ENCODE assay signal across 8 cellular contexts in the genomic region with DNA sequence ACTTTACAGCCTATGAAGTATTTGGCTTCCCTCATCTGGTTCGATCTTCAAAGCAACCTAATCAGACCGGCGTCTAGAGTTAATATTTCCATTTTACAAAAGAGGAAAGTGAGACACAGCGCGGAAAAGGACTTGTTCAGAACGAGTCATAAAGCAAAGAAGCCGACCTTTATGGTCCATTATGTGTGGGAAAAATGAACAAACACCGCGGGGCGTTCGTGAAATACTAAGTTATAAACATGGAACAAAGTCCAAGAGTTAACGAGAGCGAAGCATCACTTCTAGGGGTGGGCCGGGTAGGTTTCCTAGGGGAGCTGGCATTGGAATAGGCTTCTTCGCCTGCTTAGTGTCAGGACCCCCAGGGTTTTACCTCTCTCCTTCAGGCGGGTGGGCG. TPM values are rescaled to one million over a fixed set of nuclear protein-coding genes. Genes with fewer than 3 reads are reported as not detected.
DNase-seq lines count a peak whose midpoint lies in the region; ATAC-seq, FAIRE-seq and TF ChIP-seq lines count a peak whose summit lies in the region.

No MANE protein-coding gene starts in this region.

- no peak for FAIRE-seq in frontal cortex (lab: Jason Lieb, UNC)

- DNase-seq in NOMO-1 treated with DMSO at 0.1 percent for 48 hours (lab: John Stamatoyannopoulos, UW; ENCODE audit: unreplicated experiment) = peak; percentile 30
- no peak for DNase-seq in NOMO-1 treated with dmso at 0.1 percent for 144 hours (lab: John Stamatoyannopoulos, UW; ENCODE audit: unreplicated experiment)
- peak; percentile 18 for DNase-seq in SW480 (ENCODE audit: low spot score)
- no peak for DNase-seq in fibroblast of mammary gland (ENCODE audit: low read depth)
- DNase-seq in retinal pigment epithelial cell (ENCODE audit: low read depth) = no peak
- no peak for DNase-seq in frontal cortex (ENCODE audit: low spot score in 2 of 2)

- ATAC-seq in HG02571 (IDR thresholded peaks at IDR 0.05; ENCODE audit: unreplicated experiment) = no peak
- ATAC-seq in GM19035 (IDR thresholded peaks at IDR 0.05; ENCODE audit: unreplicated experiment) = no peak

- no peak for TF ChIP-seq CTCF in fibroblast of mammary gland (conservative IDR thresholded peaks at IDR 0.05; ENCODE audit: control insufficient read depth, insufficient read depth, low read depth, low read length)
- no peak for TF ChIP-seq CTCF in retinal pigment epithelial cell (conservative IDR thresholded peaks at IDR 0.05; ENCODE audit: low read depth, low read length)

- H3K4me3 ChIP-seq in fibroblast of mammary gland (ENCODE audit: control insufficient read depth, low read depth, low read length) (peak overlapping the region; percentile 85), retinal pigment epithelial cell (ENCODE audit: low read length) (peak overlapping the region; percentile 79)

RNA-seq across cellular contexts. Expression of a gene that starts 0.6 kb away (rescaled TPM):
- total RNA-seq in frontal cortex = 21.2 TPM

RNA-seq across cellular contexts. Expression of a gene that starts 27.6 kb away (rescaled TPM):
- total RNA-seq in frontal cortex = 19.2 TPM

RNA-seq across cellular contexts. Expression of a gene that starts 31.5 kb away (rescaled TPM):
- total RNA-seq in frontal cortex = 6.5 TPM

Comparison
In these comparisons a context has a peak if more than half of its experiments do, and no peak if none do; other contexts are left out.
1. DNase-seq: peak in NOMO-1 treated with DMSO at 0.1 percent for 48 hours (single experiment) and SW480 (single experiment); none in NOMO-1 treated with dmso at 0.1 percent for 144 hours (single experiment), fibroblast of mammary gland (single experiment), retinal pigment epithelial cell (single experiment) and frontal cortex (0 of 2).